8 cellular contexts compared by ENCODE assay signal in the genomic region with DNA sequence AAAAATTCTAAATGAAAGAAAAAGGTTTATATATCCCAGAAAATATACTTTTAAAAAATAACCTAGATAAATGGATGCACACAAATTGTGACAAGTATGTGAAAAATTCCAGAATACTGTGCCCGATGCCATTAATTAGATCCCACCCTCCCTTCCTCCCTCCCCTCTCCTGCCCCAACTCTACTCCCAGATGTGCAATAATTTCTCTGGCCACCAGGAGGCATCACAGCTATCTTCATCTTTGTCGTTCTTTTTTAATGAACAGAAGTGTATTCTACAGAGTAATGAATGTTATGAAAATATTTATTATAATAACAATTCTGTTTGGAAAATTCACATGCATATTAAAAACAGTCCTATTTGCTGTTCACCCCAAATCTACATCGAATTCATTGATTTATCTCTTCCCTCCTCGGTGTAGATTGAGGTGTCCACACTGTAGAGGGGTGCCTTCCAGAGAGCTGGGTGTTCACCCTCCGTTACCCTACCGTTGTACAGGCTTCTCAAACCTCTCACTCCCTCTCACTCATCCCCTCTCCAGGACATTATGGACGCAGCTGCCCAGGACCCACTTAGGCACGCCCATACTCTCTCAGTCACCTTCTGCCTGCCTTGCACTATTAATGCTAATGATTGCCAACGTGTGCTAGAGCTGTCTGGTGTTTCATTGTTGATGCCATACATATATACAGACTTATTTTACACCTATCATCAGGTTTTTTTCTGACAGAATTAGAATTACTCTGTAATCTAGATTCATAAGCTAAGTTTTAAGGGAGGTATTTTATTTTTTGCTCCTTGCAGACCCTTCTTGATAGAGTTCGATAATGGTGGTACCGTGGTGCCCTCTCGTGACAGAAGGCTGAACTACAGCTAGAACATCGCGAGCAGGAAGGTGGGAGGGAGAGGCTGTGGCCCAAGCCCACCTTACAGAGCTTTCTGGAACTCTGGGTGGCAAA. TPM values are rescaled to one million over a fixed set of nuclear protein-coding genes. Genes with fewer than 3 reads are reported as not detected.
DNase-seq lines count a peak whose midpoint lies in the region; ATAC-seq and TF ChIP-seq lines count a peak whose summit lies in the region.

No MANE protein-coding gene starts in this region.

- H3K9me3 ChIP-seq in testis: no peaks in the 10 kb centered on the region

- H3K27ac Mint-ChIP-seq in nephron: no peak overlapping the region

- H3K4me3 ChIP-seq in testis: no peak overlapping the region

- no peaks in the 10 kb centered on the region for H3K4me1 Mint-ChIP-seq in nephron

- no peaks in the 10 kb centered on the region for H3K36me3 ChIP-seq in testis (ENCODE audit: low read depth, missing control alignments)

- H3K9me3 Mint-ChIP-seq in nephron: no peaks in the 10 kb centered on the region

- H3K27me3 ChIP-seq in testis: no peaks in the 10 kb centered on the region

- TF ChIP-seq CTCF in C4-2B (conservative IDR thresholded peaks at IDR 0.05) (peak; percentile 53), nephron (IDR thresholded peaks at IDR 0.05; ENCODE audit: unreplicated experiment in 3 of 3) (peak; percentile 57 to 59 (median 58)), testis (IDR thresholded peaks at IDR 0.05) (peak in 2 of 3 experiments; percentile 41 to 59)

- ATAC-seq in GM19438 (IDR thresholded peaks at IDR 0.05; ENCODE audit: low read depth, unreplicated experiment): peak; percentile 84

- TF ChIP-seq POLR2A in testis (IDR thresholded peaks at IDR 0.05): no peak

- no peaks in the 10 kb centered on the region for H3K36me3 Mint-ChIP-seq in nephron (ENCODE audit: low read depth)

- H3K27ac ChIP-seq in C4-2B: no peak overlapping the region
- no peak overlapping the region for H3K27ac ChIP-seq in testis

- H3K27me3 Mint-ChIP-seq in nephron (ENCODE audit: low read depth): no peaks in the 10 kb centered on the region

- WGBS in testis, 2 donors: 7 to 10% methylated on average over 11 to 14 of the region's 14 CpGs

- H3K4me3 Mint-ChIP-seq in nephron: peak overlapping the region; percentile 19 to 76 (median 67)

- intact Hi-C loops in testis (cut with DNase I; ENCODE audit: low total_unique reads): no loop called here

- peak; percentile 34 for DNase-seq in HuH-7 (ENCODE audit: low spot score)
- peak; percentile 78 for DNase-seq in OCI-M1 (lab: John Stamatoyannopoulos, UW)
- peak; percentile 25 for DNase-seq in activated T-cell treated with anti-CD3 and anti-CD28 coated beads for 48 hours (ENCODE audit: low read depth)
- peak; percentile 10 for DNase-seq in fibroblast of gingiva (ENCODE audit: low read depth)
- DNase-seq in testis: peak; percentile 73

- no peaks in the 10 kb centered on the region for H3K4me1 ChIP-seq in testis

RNA-seq across cellular contexts. Expression of a gene that starts 14.1 kb away (rescaled TPM):
- total RNA-seq in testis: 1 to 10 TPM; 3.8 to 4.3 TPM
- not detected for polyA plus RNA-seq in testis (ENCODE audit: insufficient read depth, low read depth, low replicate concordance)

Comparison
In these comparisons a context has a peak if more than half of its experiments do, and no peak if none do; other contexts are left out.
1. DNase-seq: peak in every context shown above with its lines; median percentile 78 in OCI-M1; 73 in testis; 34 in HuH-7; 25 in activated T-cell treated with anti-CD3 and anti-CD28 coated beads for 48 hours; 10 in fibroblast of gingiva.